1 cellular context compared by ENCODE assay signal in the genomic region with DNA sequence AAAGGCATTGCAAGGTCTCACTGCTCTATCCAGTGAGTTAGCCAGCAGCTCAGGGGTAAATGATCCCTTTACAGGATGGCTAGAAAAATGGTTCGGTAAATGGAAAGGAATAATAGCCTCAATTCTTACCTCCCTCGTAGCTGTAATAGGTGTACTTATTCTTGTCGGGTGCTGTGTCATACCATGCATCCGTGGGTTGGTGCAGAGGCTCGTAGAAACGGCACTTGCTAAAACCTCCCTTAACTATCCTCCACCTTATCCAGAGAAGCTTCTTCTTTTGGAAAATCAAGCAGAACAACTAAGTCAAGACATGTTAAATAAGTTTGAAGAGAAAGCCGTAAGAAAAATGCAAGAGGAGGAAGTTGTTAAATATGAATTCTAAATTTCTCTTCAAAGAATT. TPM values are rescaled to one million over a fixed set of nuclear protein-coding genes. Genes with fewer than 3 reads are reported as not detected.
"Had no signal": no experiment of that assay in that cellular context is flagged by ENCODE, and none has a peak within 500 bp of the region (broad histone marks: within the 10 kb centered on the region; RNA-seq: fewer than 3 reads in every experiment).

No MANE protein-coding gene starts in this region.

RNA-seq across cellular contexts. Expression of gene SLC52A3, which starts 31.7 kb away (rescaled TPM):
- total RNA-seq: LHCN-M2 had no signal
